8 cellular contexts compared by ENCODE assay signal in genomic region chr6:42453649-42454427, GRCh38. TPM values are rescaled to one million over a fixed set of nuclear protein-coding genes. Genes with fewer than 3 reads are reported as not detected.
DNase-seq lines count a peak whose midpoint lies in the region; ATAC-seq and TF ChIP-seq lines count a peak whose summit lies in the region.

No MANE protein-coding gene starts in this region.

- H3K4me2 ChIP-seq in neuronal stem cell (ENCODE audit: insufficient read depth, low read length, poor library complexity, severe bottlenecking): peak overlapping the region; percentile 95

- H2BK12ac ChIP-seq in neuronal stem cell (ENCODE audit: low read length): no peak overlapping the region

- peak overlapping the region; percentile 60 for H2AK5ac ChIP-seq in neuronal stem cell (ENCODE audit: low read depth, low read length)

- H2AFZ ChIP-seq in neuronal stem cell (ENCODE audit: low read length): peak overlapping the region; percentile 93

- H2BK5ac ChIP-seq in neuronal stem cell (ENCODE audit: low read length): peak overlapping the region; percentile 56

- peak in 1 of 2 experiments; percentile 78 for DNase-seq in HL-60 (ENCODE audit: low read depth in 1 of 2, low spot score in 1 of 2)
- peak; percentile 66 for DNase-seq in fibroblast of peridontal ligament (ENCODE audit: extremely low read depth)
- peak; percentile 66 for DNase-seq in neuronal stem cell (ENCODE audit: low spot score)
- no peak for DNase-seq in stimulated activated CD4-positive, alpha-beta T cell treated with anti-CD3 and anti-CD28 coated beads, Interleukin-4, amount 100 ng/mL, for 4 hours
- no peak for DNase-seq in cerebellar nuclear complex (lab: John Stamatoyannopoulos, UW)

- no peak overlapping the region for H3K4ac ChIP-seq in neuronal stem cell (ENCODE audit: low read length)

- H4K91ac ChIP-seq in neuronal stem cell (ENCODE audit: low read depth, low read length, poor library complexity): peak overlapping the region; percentile 75

- peak overlapping the region; percentile 55 for H2BK120ac ChIP-seq in neuronal stem cell (ENCODE audit: low read depth, low read length)

- H3K14ac ChIP-seq in neuronal stem cell (ENCODE audit: low read length): no peak overlapping the region

- peaks cover 11 to 23% of the 10 kb centered on the region in 2 donors for H3K4me1 ChIP-seq in neuronal stem cell (ENCODE audit: control insufficient read depth in 2 of 2, insufficient read depth in 1 of 2, low read depth in 1 of 2, low read length in 2 of 2)

- no peak overlapping the region for H3K23ac ChIP-seq in neuronal stem cell (ENCODE audit: low read depth, low read length, poor library complexity)

- peak overlapping the region; percentile 96 for H3K18ac ChIP-seq in neuronal stem cell (ENCODE audit: low read length)

- no peaks in the 10 kb centered on the region for H3K9me3 ChIP-seq in neuronal stem cell (replicated peaks in 1 of 2; ENCODE audit: control insufficient read depth in 2 of 2, insufficient read depth in 1 of 2, low read depth in 1 of 2, low read length in 2 of 2)

- TF ChIP-seq CTCF in C4-2B (conservative IDR thresholded peaks at IDR 0.05) (no peak), HL-60 (IDR thresholded peaks at IDR 0.05; ENCODE audit: insufficient read depth, low read length) (no peak), WI38 (IDR thresholded peaks at IDR 0.05; ENCODE audit: low read depth, low read length) (no peak)

- H2BK15ac ChIP-seq in neuronal stem cell (ENCODE audit: low read length): peak overlapping the region; percentile 99

- H3K27ac ChIP-seq in C4-2B (peak overlapping the region; percentile 96), HL-60 (replicated peaks) (peak overlapping the region; percentile 98), neuronal stem cell (replicated peaks; ENCODE audit: low read length) (peak overlapping the region; percentile 95)

- H3K9ac ChIP-seq in neuronal stem cell (ENCODE audit: low read depth, low read length, poor library complexity): peak overlapping the region; percentile 63

- no peaks in the 10 kb centered on the region for H3K27me3 ChIP-seq in HL-60 (ENCODE audit: insufficient read depth, poor library complexity, severe bottlenecking)
- no peaks in the 10 kb centered on the region for H3K27me3 ChIP-seq in neuronal stem cell (ENCODE audit: control insufficient read depth in 3 of 3, insufficient read depth in 3 of 3, low read depth in 1 of 3, low read length in 3 of 3)

- H4K8ac ChIP-seq in neuronal stem cell (ENCODE audit: low read depth, low read length): no peak overlapping the region

- no CpG with 5 or more reads among the region's 32 CpGs for WGBS in neuronal stem cell (ENCODE audit: extremely low coverage in 2 of 2, insufficient read length in 2 of 2, insufficient replicate concordance in 1 of 2), 2 donors

- no peak for ATAC-seq in HG03442 (IDR thresholded peaks at IDR 0.05; ENCODE audit: unreplicated experiment)

- H3K4me3 ChIP-seq in HL-60 (replicated peaks; ENCODE audit: insufficient read depth, low read length) (peak overlapping the region; percentile 70), WI38 (ENCODE audit: low read depth, low read length) (peak overlapping the region; percentile 87), neuronal stem cell (ENCODE audit: low read length in 2 of 2) (peak overlapping the region; percentile 69 to 78)

- no peaks in the 10 kb centered on the region for H3K79me1 ChIP-seq in neuronal stem cell (ENCODE audit: low read depth, low read length)

- no peaks in the 10 kb centered on the region for H3K36me3 ChIP-seq in neuronal stem cell (replicated peaks in 1 of 2; ENCODE audit: control insufficient read depth in 2 of 2, insufficient read depth in 2 of 2, low read length in 2 of 2)

RNA-seq across cellular contexts. Expression of gene TRERF1, which starts 2.1 kb away (rescaled TPM):
- polyA plus RNA-seq in neuronal stem cell (2013, experiment 1 of 2): 13.6 TPM
- polyA plus RNA-seq in neuronal stem cell (2013, experiment 2 of 2): 14.1 TPM

Comparison
In these comparisons a context has a peak if more than half of its experiments do, and no peak if none do; other contexts are left out.
1. DNase-seq: peak in fibroblast of peridontal ligament (single experiment) and neuronal stem cell (single experiment); none in stimulated activated CD4-positive, alpha-beta T cell treated with anti-CD3 and anti-CD28 coated beads, Interleukin-4, amount 100 ng/mL, for 4 hours (0 of 2) and cerebellar nuclear complex (0 of 2).
2. Peak in every context shown above with its lines, with median percentiles within 50 percentile points of each other: H3K27ac ChIP-seq and H3K4me3 ChIP-seq.